Comparison of ENCODE assay signal across 1 cellular context in the genomic region with DNA sequence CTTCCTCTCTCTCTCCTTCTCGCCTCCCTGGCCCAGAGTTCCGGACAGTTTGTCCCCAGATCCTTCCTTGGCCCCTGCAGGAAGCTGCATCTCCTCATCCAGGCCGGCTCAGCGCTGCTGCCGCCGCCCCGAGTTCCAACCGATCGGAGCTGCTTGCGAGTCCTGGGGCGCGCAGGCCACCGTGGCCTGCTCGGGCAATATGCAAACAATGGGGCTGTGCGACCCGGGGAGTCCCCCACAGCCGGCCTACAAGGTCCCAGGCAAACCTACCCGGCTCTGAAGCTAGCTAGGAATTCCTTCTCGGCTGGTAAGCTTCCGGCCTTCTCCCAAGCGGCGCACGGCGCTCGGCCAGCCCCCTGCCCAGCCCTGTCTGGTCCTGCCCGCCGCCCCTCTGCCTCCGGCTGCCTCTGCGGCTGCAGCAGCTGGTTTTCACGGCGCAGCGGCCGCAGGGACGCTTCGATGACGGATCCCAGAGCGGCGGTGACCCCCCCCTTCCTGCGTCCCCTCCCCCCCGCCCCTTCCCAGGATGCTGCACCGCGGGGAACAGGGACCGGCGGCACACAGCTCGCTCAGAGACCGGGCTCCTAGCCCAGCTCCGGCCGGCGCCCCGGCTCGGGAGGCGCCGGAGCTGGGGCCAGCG.
A peak's percentile ranks its signal among the peaks of the same experiment; 100 is the strongest.
TF ChIP-seq lines count a peak whose summit lies in the region.

No MANE protein-coding gene starts in this region.

TF ChIP-seq in GM12878, 131 proteins besides CTCF, POLR2A, EP300 and RAD21:
- TF ChIP-seq CEBPZ (IDR thresholded peaks at IDR 0.05; ENCODE audit: low read depth, low read length) (no peak), BACH1 (IDR thresholded peaks at IDR 0.05; ENCODE audit: borderline replicate concordance) (0 out of 2 replicates have a peak, but pooled peaks have one; percentile 11), SMARCA5 (IDR thresholded peaks at IDR 0.05) (no peak), POU2F2 (IDR thresholded peaks at IDR 0.05; ENCODE audit: borderline replicate concordance, low read depth, low read length) (peak; percentile 53; the same call in 2 of the 3 replicates), LARP7 (IDR thresholded peaks at IDR 0.05) (0 out of 2 replicates have a peak, but pooled peaks have one; percentile 64), EGR1 (IDR thresholded peaks at IDR 0.05; ENCODE audit: borderline replicate concordance in 1 of 2, low read depth in 2 of 2, low read length in 2 of 2) (no peak), FOS (IDR thresholded peaks at IDR 0.05; ENCODE audit: borderline replicate concordance, extremely low read depth, insufficient read length) (no peak)
